ENCODE assay signal across 9 cellular contexts in genomic region chr2:134218414-134218813, GRCh38. TPM values are rescaled to one million over a fixed set of nuclear protein-coding genes. Genes with fewer than 3 reads are reported as not detected.
DNase-seq lines count a peak whose midpoint lies in the region; ATAC-seq and TF ChIP-seq lines count a peak whose summit lies in the region.
"Had no signal": no experiment of that assay in that cellular context is flagged by ENCODE, and none has a peak within 500 bp of the region (broad histone marks: within the 10 kb centered on the region; RNA-seq: fewer than 3 reads in every experiment).

No MANE protein-coding gene starts in this region.

- no peaks in the 10 kb centered on the region for H3K27me3 ChIP-seq in thyroid gland

- no peaks in the 10 kb centered on the region for H3K36me3 ChIP-seq in thyroid gland

- TF ChIP-seq POLR2A in thyroid gland (IDR thresholded peaks at IDR 0.05) = no peak

- H3K4me1 ChIP-seq in thyroid gland = peaks cover 5 to 9% of the 10 kb centered on the region in 2 donors

- peaks cover 8% of the 10 kb centered on the region for H3K9me3 Mint-ChIP-seq in activated naive CD8-positive, alpha-beta T cell treated with anti-CD3 and anti-CD28 coated beads for 36 hours

- H3K4me1 Mint-ChIP-seq in activated naive CD8-positive, alpha-beta T cell treated with anti-CD3 and anti-CD28 coated beads for 36 hours = peaks cover 58% of the 10 kb centered on the region

- peak; percentile 22 for DNase-seq in stimulated activated naive CD4-positive, alpha-beta T cell treated with Interleukin-2 at 50 U/mL for 16 hours (lab: John Stamatoyannopoulos, UW)
- DNase-seq in stimulated activated naive CD4-positive, alpha-beta T cell (lab: John Stamatoyannopoulos, UW) = no peak
- no peak for DNase-seq in activated naive CD8-positive, alpha-beta T cell treated with anti-CD3 and anti-CD28 coated beads for 36 hours
- DNase-seq in thyroid gland (no peak), NCI-H69 (lab: John Stamatoyannopoulos, UW) (no peak)
- DNase-seq: NCI-H2081 had no signal

- 84 to 97% methylated on average over 3 of the region's 3 CpGs for WGBS in thyroid gland, 2 donors

- ATAC-seq in HG03280 (IDR thresholded peaks at IDR 0.05; ENCODE audit: unreplicated experiment) = peak; percentile 39
- no peak for ATAC-seq in HG02840 (IDR thresholded peaks at IDR 0.05; ENCODE audit: low FRiP score, unreplicated experiment)
- ATAC-seq in HG03039 (IDR thresholded peaks at IDR 0.05; ENCODE audit: unreplicated experiment) = no peak

- no peak for TF ChIP-seq CTCF in thyroid gland (IDR thresholded peaks at IDR 0.05)

- peak overlapping the region; percentile 95 for H3K27ac Mint-ChIP-seq in activated naive CD8-positive, alpha-beta T cell treated with anti-CD3 and anti-CD28 coated beads for 36 hours

- no peak overlapping the region for H3K4me3 ChIP-seq in thyroid gland (replicated peaks in 1 of 3)

- H3K9me3 ChIP-seq in thyroid gland = no peaks in the 10 kb centered on the region

- H3K27ac ChIP-seq in thyroid gland = no peak overlapping the region

- intact Hi-C loops in thyroid gland (cut with DNase I) = no loop called here

- peaks cover 20% of the 10 kb centered on the region for H3K36me3 Mint-ChIP-seq in activated naive CD8-positive, alpha-beta T cell treated with anti-CD3 and anti-CD28 coated beads for 36 hours

- peak overlapping the region; percentile 66 for H3K4me3 Mint-ChIP-seq in activated naive CD8-positive, alpha-beta T cell treated with anti-CD3 and anti-CD28 coated beads for 36 hours

- H3K27me3 Mint-ChIP-seq in activated naive CD8-positive, alpha-beta T cell treated with anti-CD3 and anti-CD28 coated beads for 36 hours = no peaks in the 10 kb centered on the region

RNA-seq across cellular contexts. Expression of gene MGAT5, which starts 35.5 kb away (rescaled TPM):
- total RNA-seq in activated naive CD8-positive, alpha-beta T cell treated with anti-CD3 and anti-CD28 coated beads for 36 hours = 10 to 100 TPM; 34.0 to 34.5 TPM
- total RNA-seq in thyroid gland = 10 to 100 TPM; 47.5 to 64.4 (median 50.4) TPM
